In genomic region chr6:113048741-113049140, GRCh38 we compare ENCODE assay signal across 27 cellular contexts.
"Had no signal": no experiment of that assay in that cellular context is flagged by ENCODE, and none has a peak within 500 bp of the region (broad histone marks: within the 10 kb centered on the region; RNA-seq: fewer than 3 reads in every experiment).

No MANE protein-coding gene starts in this region.

- H3K27ac Mint-ChIP-seq: activated naive CD8-positive, alpha-beta T cell; activated T-cell treated with anti-CD3 and anti-CD28 coated beads, Interleukin-2, amount 50 U/mL, for 24 hours; activated T-helper 17 cell treated with anti-CD3 and anti-CD28 coated beads, Interleukin-2, amount 50 U/mL, for 72 hours; WTC11 had no signal

- H3K4me1 ChIP-seq: adrenal gland, lower lobe of right lung, pancreas, psoas muscle, right atrium auricular region, upper lobe of left lung had no signal

- H3K9me3 Mint-ChIP-seq: activated T-cell treated with anti-CD3 and anti-CD28 coated beads, Interleukin-2, amount 50 U/mL, for 24 hours; naive B cell; WTC11 had no signal

- H3K27ac ChIP-seq: adrenal gland, heart left ventricle, lower lobe of right lung, pancreas, psoas muscle, right atrium auricular region, thoracic aorta, upper lobe of left lung had no signal

- H3K36me3 Mint-ChIP-seq: activated naive CD8-positive, alpha-beta T cell; naive B cell; WTC11 had no signal

- H3K27me3 Mint-ChIP-seq: activated naive CD8-positive, alpha-beta T cell; activated T-cell treated with anti-CD3 and anti-CD28 coated beads, Interleukin-2, amount 50 U/mL, for 24 hours; activated T-helper 17 cell treated with anti-CD3 and anti-CD28 coated beads, Interleukin-2, amount 50 U/mL, for 72 hours had no signal

- H3K36me3 ChIP-seq: adrenal gland, heart left ventricle, lower lobe of right lung, pancreas, right atrium auricular region, thoracic aorta, upper lobe of left lung had no signal

- H3K27me3 ChIP-seq: adrenal gland, heart left ventricle, pancreas, right atrium auricular region, upper lobe of left lung had no signal

- H3K9me3 ChIP-seq: adrenal gland, heart left ventricle, lower lobe of right lung, pancreas, psoas muscle, right atrium auricular region, thoracic aorta, upper lobe of left lung had no signal

- H3K4me3 ChIP-seq: adrenal gland, heart left ventricle, lower lobe of right lung, pancreas, psoas muscle, right atrium auricular region, thoracic aorta, upper lobe of left lung had no signal

- DNase-seq: activated CD8-positive, alpha-beta memory T cell treated with anti-CD3 and anti-CD28 coated beads for 24 hours; activated CD8-positive, alpha-beta memory T cell treated with anti-CD3 and anti-CD28 coated beads, Interleukin-2, amount 50 U/mL, for 4 hours; activated T-cell treated with anti-CD3 and anti-CD28 coated beads, Interleukin-2, amount 50 U/mL, for 24 hours; adrenal gland; cerebellar nuclear complex; effector CD4-positive, alpha-beta T cell; erythroblast; heart left ventricle; left colon; lower lobe of right lung; mesendoderm; naive B cell; pancreas; psoas muscle; stimulated activated CD4-positive, alpha-beta T cell treated with anti-CD3 and anti-CD28 coated beads, Interleukin-4, amount 100 ng/mL, for 24 hours; stimulated activated naive CD4-positive, alpha-beta T cell treated with Interleukin-2 at 50 U/mL for 16 hours; T-helper 1 cell; upper lobe of left lung had no signal

- ATAC-seq: activated T-helper 17 cell treated with anti-CD3 and anti-CD28 coated beads, Interleukin-2, amount 50 U/mL, for 72 hours; left colon; lower lobe of right lung; pancreas; psoas muscle; WTC11 had no signal

- H3K4me1 Mint-ChIP-seq: activated T-helper 17 cell treated with anti-CD3 and anti-CD28 coated beads, Interleukin-2, amount 50 U/mL, for 72 hours had no signal

- FAIRE-seq: endometrium, keratinocyte, pancreas, TTC549 had no signal

- H3K4me3 Mint-ChIP-seq: activated naive CD8-positive, alpha-beta T cell; activated T-cell treated with anti-CD3 and anti-CD28 coated beads, Interleukin-2, amount 50 U/mL, for 24 hours; activated T-helper 17 cell treated with anti-CD3 and anti-CD28 coated beads, Interleukin-2, amount 50 U/mL, for 72 hours; naive B cell; neural crest cell; WTC11 had no signal
